In the genomic region with DNA sequence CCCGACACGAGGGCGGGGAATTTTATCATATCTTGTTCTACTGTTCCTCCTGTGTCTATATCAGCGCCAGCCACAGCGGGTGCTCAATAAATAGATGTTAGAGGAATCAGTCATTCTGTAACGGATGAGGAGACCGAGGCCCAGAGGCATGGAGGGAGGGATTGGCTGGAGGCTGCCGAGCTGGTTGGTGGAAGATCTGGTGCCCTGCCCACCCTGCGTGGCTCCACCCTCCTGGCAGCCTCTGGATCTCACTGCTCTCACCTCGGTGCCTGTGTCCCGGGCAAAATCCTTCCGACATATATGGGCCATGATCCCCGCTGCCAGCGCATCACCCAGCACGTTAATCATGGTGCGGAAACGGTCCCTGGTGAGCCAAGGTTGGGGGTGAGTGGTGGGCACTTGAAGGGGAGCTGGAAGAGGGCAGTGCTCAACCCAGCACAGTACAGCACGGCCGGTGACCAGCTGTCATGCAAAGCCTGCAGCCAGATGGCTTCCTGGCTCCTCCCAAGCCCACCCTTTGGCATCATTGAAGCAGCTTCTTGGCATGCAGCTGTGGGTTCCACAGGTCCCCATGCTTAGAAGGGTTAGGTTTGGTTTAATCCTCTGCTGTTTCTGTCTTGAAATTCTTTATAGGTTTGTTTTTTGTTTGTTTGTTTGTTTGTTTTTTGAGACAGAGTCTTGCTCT, we compare ENCODE assay signal across 1 cellular context.
TF ChIP-seq lines count a peak whose summit lies in the region.

No MANE protein-coding gene starts in this region.

TF ChIP-seq in IMR-90, 13 proteins besides CTCF, POLR2A, EP300 and RAD21:
- TF ChIP-seq RCOR1 (IDR thresholded peaks at IDR 0.05; ENCODE audit: insufficient replicate concordance, low read length): no peak
- TF ChIP-seq FOS (IDR thresholded peaks at IDR 0.05; ENCODE audit: low read depth, low read length): no peak
- TF ChIP-seq CHD1 (IDR thresholded peaks at IDR 0.05; ENCODE audit: low read depth, low read length): no peak
- TF ChIP-seq BHLHE40 (IDR thresholded peaks at IDR 0.05; ENCODE audit: low read depth, low read length): no peak
- TF ChIP-seq MXI1 (IDR thresholded peaks at IDR 0.05; ENCODE audit: borderline replicate concordance, low read depth, low read length): no peak
- no peak for TF ChIP-seq RFX5 (IDR thresholded peaks at IDR 0.05; ENCODE audit: low read depth, low read length)
- TF ChIP-seq MAZ (IDR thresholded peaks at IDR 0.05; ENCODE audit: borderline replicate concordance, low read depth, low read length): no peak
- TF ChIP-seq CEBPB (IDR thresholded peaks at IDR 0.05; ENCODE audit: low read depth, low read length): no peak
- no peak for TF ChIP-seq NFE2L2 (IDR thresholded peaks at IDR 0.05; ENCODE audit: low read depth, low read length)
- TF ChIP-seq, protein P1, sequence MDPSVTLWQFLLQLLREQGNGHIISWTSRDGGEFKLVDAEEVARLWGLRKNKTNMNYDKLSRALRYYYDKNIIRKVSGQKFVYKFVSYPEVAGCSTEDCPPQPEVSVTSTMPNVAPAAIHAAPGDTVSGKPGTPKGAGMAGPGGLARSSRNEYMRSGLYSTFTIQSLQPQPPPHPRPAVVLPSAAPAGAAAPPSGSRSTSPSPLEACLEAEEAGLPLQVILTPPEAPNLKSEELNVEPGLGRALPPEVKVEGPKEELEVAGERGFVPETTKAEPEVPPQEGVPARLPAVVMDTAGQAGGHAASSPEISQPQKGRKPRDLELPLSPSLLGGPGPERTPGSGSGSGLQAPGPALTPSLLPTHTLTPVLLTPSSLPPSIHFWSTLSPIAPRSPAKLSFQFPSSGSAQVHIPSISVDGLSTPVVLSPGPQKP (IDR thresholded peaks at IDR 0.05; ENCODE audit: borderline replicate concordance, low read depth, low read length): no peak
- TF ChIP-seq, protein P2, sequence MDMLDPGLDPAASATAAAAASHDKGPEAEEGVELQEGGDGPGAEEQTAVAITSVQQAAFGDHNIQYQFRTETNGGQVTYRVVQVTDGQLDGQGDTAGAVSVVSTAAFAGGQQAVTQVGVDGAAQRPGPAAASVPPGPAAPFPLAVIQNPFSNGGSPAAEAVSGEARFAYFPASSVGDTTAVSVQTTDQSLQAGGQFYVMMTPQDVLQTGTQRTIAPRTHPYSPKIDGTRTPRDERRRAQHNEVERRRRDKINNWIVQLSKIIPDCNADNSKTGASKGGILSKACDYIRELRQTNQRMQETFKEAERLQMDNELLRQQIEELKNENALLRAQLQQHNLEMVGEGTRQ (IDR thresholded peaks at IDR 0.05; ENCODE audit: low read depth, low read length): no peak
- no peak for TF ChIP-seq SMC3 (IDR thresholded peaks at IDR 0.05; ENCODE audit: low read depth, low read length)
- no peak for TF ChIP-seq MAFK (IDR thresholded peaks at IDR 0.05; ENCODE audit: low read depth, low read length)
